8 cellular contexts compared by ENCODE assay signal in genomic region chr3:69086133-69086722, GRCh38. TPM values are rescaled to one million over a fixed set of nuclear protein-coding genes. Genes with fewer than 3 reads are reported as not detected.
A peak's percentile ranks its signal among the peaks of the same experiment; 100 is the strongest.
DNase-seq lines count a peak whose midpoint lies in the region; ATAC-seq and TF ChIP-seq lines count a peak whose summit lies in the region.

No MANE protein-coding gene starts in this region.

- H3K36me3 ChIP-seq in right atrium auricular region (no peaks in the 10 kb centered on the region), uterus (no peaks in the 10 kb centered on the region)

- no peaks in the 10 kb centered on the region for H3K27me3 Mint-ChIP-seq in T-cell

- peak overlapping the region; percentile 98 to 99 for H3K27ac Mint-ChIP-seq in T-cell

- H3K4me3 ChIP-seq in right atrium auricular region (peak overlapping the region; percentile 87 to 94), uterus (peak overlapping the region; percentile 87 to 90)

- H3K27me3 ChIP-seq in right atrium auricular region: no peaks in the 10 kb centered on the region
- H3K27me3 ChIP-seq in uterus: no peaks in the 10 kb centered on the region

- peak overlapping the region; percentile 87 to 95 (median 90) for H3K4me3 Mint-ChIP-seq in T-cell

- POLR2A ChIA-PET in T-cell (lab: Charles Lee): interaction anchor here (0.6 to 0.9 kb wide), 5 partner anchors 9 to 83 kb away, joined by 3 to 8 read pairs (median 6); no protein-coding TSS in a partner anchor

- ATAC-seq in T-cell (replicated peaks in 1 of 4): peak in 3 of 4 experiments; percentile 5 to 12 (median 11)

- H3K27ac ChIP-seq in right atrium auricular region (peak overlapping the region; percentile 96), uterus (peak overlapping the region; percentile 92 to 93)

- CTCF ChIA-PET in T-cell (lab: Charles Lee): interaction anchor here in 1 of 2 donors (0.6 to 1.6 kb wide), 2 partner anchors 8 to 34 kb away, joined by 3 to 4 read pairs; partner anchors contain the start of gene TMF1

- intact Hi-C loops in uterus (cut with DNase I; ENCODE audit: low total_unique reads): no loop called here

- TF ChIP-seq CTCF in right atrium auricular region (IDR thresholded peaks at IDR 0.05) (no peak), uterus (IDR thresholded peaks at IDR 0.05) (no peak), GM10266 (IDR thresholded peaks at IDR 0.05; ENCODE audit: control insufficient read depth, insufficient read depth, low read depth, missing control alignments) (no peak)

- peaks cover 15% of the 10 kb centered on the region for H3K36me3 Mint-ChIP-seq in T-cell

- H3K9me3 ChIP-seq in right atrium auricular region (no peaks in the 10 kb centered on the region), uterus (no peaks in the 10 kb centered on the region)

- H3K4me1 Mint-ChIP-seq in T-cell: peaks cover 73 to 81% (median 81%) of the 10 kb centered on the region in 3 donors

- peak in 1 of 2 donors; percentile 19 for TF ChIP-seq POLR2A in uterus (IDR thresholded peaks at IDR 0.05)

- H3K4me1 ChIP-seq in right atrium auricular region: peaks cover 0 to 87% of the 10 kb centered on the region in 2 donors
- peaks cover 8 to 14% of the 10 kb centered on the region in 2 donors for H3K4me1 ChIP-seq in uterus

- no peaks in the 10 kb centered on the region for H3K9me3 Mint-ChIP-seq in T-cell

- peak; percentile 49 for DNase-seq in COLO668 (lab: John Stamatoyannopoulos, UW; ENCODE audit: unreplicated experiment)
- DNase-seq in LoVo (ENCODE audit: low spot score): peak; percentile 86
- DNase-seq in T-cell: peak in 23 of 34 experiments; percentile 9 to 77 (median 33)
- DNase-seq in amniotic epithelial cell (ENCODE audit: low read depth): peak; percentile 87
- DNase-seq in right atrium auricular region (ENCODE audit: low spot score): peak; percentile 97
- DNase-seq in pulmonary artery endothelial cell (ENCODE audit: low read depth, low spot score): peak; percentile 85
- peak; percentile 83 to 91 for DNase-seq in uterus
- DNase-seq in GM10266 (ENCODE audit: extremely low spot score): no peak

RNA-seq across cellular contexts. Expression of gene ARL6IP5, which starts 1.5 kb away (rescaled TPM):
- total RNA-seq in T-cell (100 to 1,000 TPM; 106 to 135 (median 127) TPM), right atrium auricular region (100 to 1,000 TPM; 172 to 199 TPM), pulmonary artery endothelial cell (121 and 142 TPM in 2 replicates), uterus (100 to 1,000 TPM in 3 of 4 donors, 10 to 100 TPM in 1; 86.8 to 143 (median 120) TPM)

RNA-seq across cellular contexts. Expression of gene UBA3, which starts 6.1 kb away (rescaled TPM):
- total RNA-seq in T-cell (10 to 100 TPM; 62.7 to 83.1 (median 73.2) TPM), right atrium auricular region (10 to 100 TPM; 39.9 to 63.5 TPM), pulmonary artery endothelial cell (79.4 and 83.5 TPM in 2 replicates), uterus (100 to 1,000 TPM in 2 of 4 donors, 10 to 100 TPM in 2; 62.9 to 122 (median 91.0) TPM)

RNA-seq across cellular contexts. Expression of gene TMF1, which starts 34.1 kb away (rescaled TPM):
- total RNA-seq in T-cell: 10 to 100 TPM; 39.9 to 80.4 (median 46.1) TPM
- total RNA-seq in right atrium auricular region: 10 to 100 TPM; 15.6 to 21.3 TPM
- 32.2 and 36.5 TPM in 2 replicates for total RNA-seq in pulmonary artery endothelial cell
- 10 to 100 TPM; 24.1 to 69.3 (median 44.9) TPM for total RNA-seq in uterus

RNA-seq across cellular contexts. Expression of gene LMOD3, which starts 36.2 kb away (rescaled TPM):
- not detected for total RNA-seq in T-cell
- total RNA-seq in right atrium auricular region: 100 to 1,000 TPM in 1 of 2 donors, 10 to 100 TPM in 1; 33.1 to 110 TPM
- total RNA-seq in pulmonary artery endothelial cell: not detected in 2 replicates
- total RNA-seq in uterus: under 1 TPM in 1 of 4 donors, not detected in 3; 0.24 TPM
